1 cellular context compared by ENCODE assay signal in genomic region chr19:42497492-42498226, GRCh38.
A peak's percentile ranks its signal among the peaks of the same experiment; 100 is the strongest.
TF ChIP-seq lines count a peak whose summit lies in the region.

No MANE protein-coding gene starts in this region.

TF ChIP-seq in HepG2, 621 proteins besides CTCF, POLR2A, EP300 and RAD21 (continued from another document and continues in another):
- TF ChIP-seq TEF (CRISPR knock-in tag; IDR thresholded peaks at IDR 0.05): no peak
- peak; percentile 98 for TF ChIP-seq PAXIP1 (CRISPR knock-in tag; conservative IDR thresholded peaks at IDR 0.05)
- 0 out of 2 replicates have a peak, but pooled peaks have one; percentile 39 for TF ChIP-seq FOXK1 (CRISPR knock-in tag; IDR thresholded peaks at IDR 0.05; ENCODE audit: borderline replicate concordance, low read depth)
- peak; percentile 78; the same call in 1 of the 2 replicates for TF ChIP-seq HDAC2 (CRISPR knock-in tag; IDR thresholded peaks at IDR 0.05)
- TF ChIP-seq CBX2 (IDR thresholded peaks at IDR 0.05; ENCODE audit: low read depth, low read length): no peak
- TF ChIP-seq CBX2 (CRISPR knock-in tag; IDR thresholded peaks at IDR 0.05; ENCODE audit: low read depth): no peak
- TF ChIP-seq MYC (CRISPR knock-in tag; IDR thresholded peaks at IDR 0.05; ENCODE audit: borderline replicate concordance): peak; percentile 33; the same call in 1 of the 2 replicates
- no peak for TF ChIP-seq ZNF598 (CRISPR knock-in tag; IDR thresholded peaks at IDR 0.05; ENCODE audit: borderline replicate concordance)
- TF ChIP-seq MED1 (CRISPR knock-in tag; IDR thresholded peaks at IDR 0.05): peak; percentile 92
- no peak for TF ChIP-seq PCBP2 (optimal IDR thresholded peaks at IDR 0.05; ENCODE audit: low read depth, low read length, poor library complexity, severe bottlenecking)
- no peak for TF ChIP-seq ZSCAN21 (CRISPR knock-in tag; IDR thresholded peaks at IDR 0.05; ENCODE audit: borderline replicate concordance)
- TF ChIP-seq HOXA9 (CRISPR knock-in tag; IDR thresholded peaks at IDR 0.05; ENCODE audit: borderline replicate concordance): no peak
- TF ChIP-seq SOX6 (IDR thresholded peaks at IDR 0.05): no peak
- peak; percentile 98 for TF ChIP-seq SOX6 (CRISPR knock-in tag; IDR thresholded peaks at IDR 0.05)
- TF ChIP-seq, protein P1, sequence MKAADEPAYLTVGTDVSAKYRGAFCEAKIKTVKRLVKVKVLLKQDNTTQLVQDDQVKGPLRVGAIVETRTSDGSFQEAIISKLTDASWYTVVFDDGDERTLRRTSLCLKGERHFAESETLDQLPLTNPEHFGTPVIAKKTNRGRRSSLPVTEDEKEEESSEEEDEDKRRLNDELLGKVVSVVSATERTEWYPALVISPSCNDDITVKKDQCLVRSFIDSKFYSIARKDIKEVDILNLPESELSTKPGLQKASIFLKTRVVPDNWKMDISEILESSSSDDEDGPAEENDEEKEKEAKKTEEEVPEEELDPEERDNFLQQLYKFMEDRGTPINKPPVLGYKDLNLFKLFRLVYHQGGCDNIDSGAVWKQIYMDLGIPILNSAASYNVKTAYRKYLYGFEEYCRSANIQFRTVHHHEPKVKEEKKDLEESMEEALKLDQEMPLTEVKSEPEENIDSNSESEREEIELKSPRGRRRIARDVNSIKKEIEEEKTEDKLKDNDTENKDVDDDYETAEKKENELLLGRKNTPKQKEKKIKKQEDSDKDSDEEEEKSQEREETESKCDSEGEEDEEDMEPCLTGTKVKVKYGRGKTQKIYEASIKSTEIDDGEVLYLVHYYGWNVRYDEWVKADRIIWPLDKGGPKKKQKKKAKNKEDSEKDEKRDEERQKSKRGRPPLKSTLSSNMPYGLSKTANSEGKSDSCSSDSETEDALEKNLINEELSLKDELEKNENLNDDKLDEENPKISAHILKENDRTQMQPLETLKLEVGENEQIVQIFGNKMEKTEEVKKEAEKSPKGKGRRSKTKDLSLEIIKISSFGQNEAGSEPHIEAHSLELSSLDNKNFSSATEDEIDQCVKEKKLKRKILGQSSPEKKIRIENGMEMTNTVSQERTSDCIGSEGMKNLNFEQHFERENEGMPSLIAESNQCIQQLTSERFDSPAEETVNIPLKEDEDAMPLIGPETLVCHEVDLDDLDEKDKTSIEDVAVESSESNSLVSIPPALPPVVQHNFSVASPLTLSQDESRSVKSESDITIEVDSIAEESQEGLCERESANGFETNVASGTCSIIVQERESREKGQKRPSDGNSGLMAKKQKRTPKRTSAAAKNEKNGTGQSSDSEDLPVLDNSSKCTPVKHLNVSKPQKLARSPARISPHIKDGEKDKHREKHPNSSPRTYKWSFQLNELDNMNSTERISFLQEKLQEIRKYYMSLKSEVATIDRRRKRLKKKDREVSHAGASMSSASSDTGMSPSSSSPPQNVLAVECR (CRISPR knock-in tag; IDR thresholded peaks at IDR 0.05; ENCODE audit: borderline replicate concordance): peak; percentile 48; the same call in 1 of the 2 replicates
- TF ChIP-seq KLF16 (CRISPR knock-in tag; IDR thresholded peaks at IDR 0.05): no peak; a peak in 1 of 4 replicates
- no peak for TF ChIP-seq ZNF567 (CRISPR knock-in tag; IDR thresholded peaks at IDR 0.05; ENCODE audit: borderline replicate concordance)
- TF ChIP-seq RXRA (CRISPR knock-in tag; IDR thresholded peaks at IDR 0.05): peak; percentile 81; the same call in 1 of the 2 replicates
- TF ChIP-seq, protein P2, sequence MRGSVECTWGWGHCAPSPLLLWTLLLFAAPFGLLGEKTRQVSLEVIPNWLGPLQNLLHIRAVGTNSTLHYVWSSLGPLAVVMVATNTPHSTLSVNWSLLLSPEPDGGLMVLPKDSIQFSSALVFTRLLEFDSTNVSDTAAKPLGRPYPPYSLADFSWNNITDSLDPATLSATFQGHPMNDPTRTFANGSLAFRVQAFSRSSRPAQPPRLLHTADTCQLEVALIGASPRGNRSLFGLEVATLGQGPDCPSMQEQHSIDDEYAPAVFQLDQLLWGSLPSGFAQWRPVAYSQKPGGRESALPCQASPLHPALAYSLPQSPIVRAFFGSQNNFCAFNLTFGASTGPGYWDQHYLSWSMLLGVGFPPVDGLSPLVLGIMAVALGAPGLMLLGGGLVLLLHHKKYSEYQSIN (CRISPR knock-in tag; IDR thresholded peaks at IDR 0.05; ENCODE audit: borderline replicate concordance): no peak
- TF ChIP-seq ZZZ3 (CRISPR knock-in tag; IDR thresholded peaks at IDR 0.05; ENCODE audit: borderline replicate concordance): no peak
- no peak for TF ChIP-seq SAFB2 (CRISPR knock-in tag; IDR thresholded peaks at IDR 0.05; ENCODE audit: borderline replicate concordance, low read depth)
- no peak for TF ChIP-seq ZNF354B (CRISPR knock-in tag; IDR thresholded peaks at IDR 0.05)
- TF ChIP-seq JUND (CRISPR knock-in tag; IDR thresholded peaks at IDR 0.05): no peak; the same call in 1 of the 2 replicates
- TF ChIP-seq ZBED4 (CRISPR knock-in tag; IDR thresholded peaks at IDR 0.05; ENCODE audit: borderline replicate concordance): 0 out of 2 replicates have a peak, but pooled peaks have one; percentile 35
- TF ChIP-seq, protein P3, sequence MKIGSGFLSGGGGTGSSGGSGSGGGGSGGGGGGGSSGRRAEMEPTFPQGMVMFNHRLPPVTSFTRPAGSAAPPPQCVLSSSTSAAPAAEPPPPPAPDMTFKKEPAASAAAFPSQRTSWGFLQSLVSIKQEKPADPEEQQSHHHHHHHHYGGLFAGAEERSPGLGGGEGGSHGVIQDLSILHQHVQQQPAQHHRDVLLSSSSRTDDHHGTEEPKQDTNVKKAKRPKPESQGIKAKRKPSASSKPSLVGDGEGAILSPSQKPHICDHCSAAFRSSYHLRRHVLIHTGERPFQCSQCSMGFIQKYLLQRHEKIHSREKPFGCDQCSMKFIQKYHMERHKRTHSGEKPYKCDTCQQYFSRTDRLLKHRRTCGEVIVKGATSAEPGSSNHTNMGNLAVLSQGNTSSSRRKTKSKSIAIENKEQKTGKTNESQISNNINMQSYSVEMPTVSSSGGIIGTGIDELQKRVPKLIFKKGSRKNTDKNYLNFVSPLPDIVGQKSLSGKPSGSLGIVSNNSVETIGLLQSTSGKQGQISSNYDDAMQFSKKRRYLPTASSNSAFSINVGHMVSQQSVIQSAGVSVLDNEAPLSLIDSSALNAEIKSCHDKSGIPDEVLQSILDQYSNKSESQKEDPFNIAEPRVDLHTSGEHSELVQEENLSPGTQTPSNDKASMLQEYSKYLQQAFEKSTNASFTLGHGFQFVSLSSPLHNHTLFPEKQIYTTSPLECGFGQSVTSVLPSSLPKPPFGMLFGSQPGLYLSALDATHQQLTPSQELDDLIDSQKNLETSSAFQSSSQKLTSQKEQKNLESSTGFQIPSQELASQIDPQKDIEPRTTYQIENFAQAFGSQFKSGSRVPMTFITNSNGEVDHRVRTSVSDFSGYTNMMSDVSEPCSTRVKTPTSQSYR (CRISPR knock-in tag; IDR thresholded peaks at IDR 0.05; ENCODE audit: borderline replicate concordance): peak; percentile 99
- TF ChIP-seq YY1 (IDR thresholded peaks at IDR 0.05; ENCODE audit: insufficient read depth, insufficient replicate concordance, low read depth, low read length): peak; percentile 6
- no peak for TF ChIP-seq ZNF790 (CRISPR knock-in tag; IDR thresholded peaks at IDR 0.05; ENCODE audit: borderline replicate concordance)
- peak; percentile 74; the same call in 1 of the 2 replicates for TF ChIP-seq TBX2 (CRISPR knock-in tag; IDR thresholded peaks at IDR 0.05; ENCODE audit: borderline replicate concordance)
- TF ChIP-seq NFKBIZ (CRISPR knock-in tag; IDR thresholded peaks at IDR 0.05): 0 out of 2 replicates have a peak, but pooled peaks have one; percentile 33
- 0 out of 2 replicates have a peak, but pooled peaks have one; percentile 16 for TF ChIP-seq GABPB1 (CRISPR knock-in tag; IDR thresholded peaks at IDR 0.05)
- no peak for TF ChIP-seq ZNF768 (CRISPR knock-in tag; IDR thresholded peaks at IDR 0.05)
- peak; percentile 37; the same call in 1 of the 2 replicates for TF ChIP-seq ELF1 (CRISPR knock-in tag; IDR thresholded peaks at IDR 0.05)
- TF ChIP-seq MAFG (CRISPR knock-in tag; IDR thresholded peaks at IDR 0.05): no peak
- peak; percentile 58; the same call in 1 of the 2 replicates for TF ChIP-seq ZNF350 (CRISPR knock-in tag; IDR thresholded peaks at IDR 0.05; ENCODE audit: borderline replicate concordance, low read depth)
- no peak for TF ChIP-seq FOXO4 (CRISPR knock-in tag; conservative IDR thresholded peaks at IDR 0.05)
- no peak for TF ChIP-seq HNRNPH1 (optimal IDR thresholded peaks at IDR 0.05; ENCODE audit: low read depth, low read length)
- peak; percentile 42; the same call in 1 of the 2 replicates for TF ChIP-seq ZNF652 (CRISPR knock-in tag; IDR thresholded peaks at IDR 0.05; ENCODE audit: borderline replicate concordance, low read depth)
- TF ChIP-seq, protein P4, sequence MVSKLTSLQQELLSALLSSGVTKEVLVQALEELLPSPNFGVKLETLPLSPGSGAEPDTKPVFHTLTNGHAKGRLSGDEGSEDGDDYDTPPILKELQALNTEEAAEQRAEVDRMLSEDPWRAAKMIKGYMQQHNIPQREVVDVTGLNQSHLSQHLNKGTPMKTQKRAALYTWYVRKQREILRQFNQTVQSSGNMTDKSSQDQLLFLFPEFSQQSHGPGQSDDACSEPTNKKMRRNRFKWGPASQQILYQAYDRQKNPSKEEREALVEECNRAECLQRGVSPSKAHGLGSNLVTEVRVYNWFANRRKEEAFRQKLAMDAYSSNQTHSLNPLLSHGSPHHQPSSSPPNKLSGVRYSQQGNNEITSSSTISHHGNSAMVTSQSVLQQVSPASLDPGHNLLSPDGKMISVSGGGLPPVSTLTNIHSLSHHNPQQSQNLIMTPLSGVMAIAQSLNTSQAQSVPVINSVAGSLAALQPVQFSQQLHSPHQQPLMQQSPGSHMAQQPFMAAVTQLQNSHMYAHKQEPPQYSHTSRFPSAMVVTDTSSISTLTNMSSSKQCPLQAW (CRISPR knock-in tag; IDR thresholded peaks at IDR 0.05): peak; percentile 99
- peak; percentile 52; the same call in 1 of the 2 replicates for TF ChIP-seq KLF6 (CRISPR knock-in tag; IDR thresholded peaks at IDR 0.05)
- TF ChIP-seq MEIS2 (CRISPR knock-in tag; IDR thresholded peaks at IDR 0.05): 0 out of 2 replicates have a peak, but pooled peaks have one; percentile 49
